In the genomic region with DNA sequence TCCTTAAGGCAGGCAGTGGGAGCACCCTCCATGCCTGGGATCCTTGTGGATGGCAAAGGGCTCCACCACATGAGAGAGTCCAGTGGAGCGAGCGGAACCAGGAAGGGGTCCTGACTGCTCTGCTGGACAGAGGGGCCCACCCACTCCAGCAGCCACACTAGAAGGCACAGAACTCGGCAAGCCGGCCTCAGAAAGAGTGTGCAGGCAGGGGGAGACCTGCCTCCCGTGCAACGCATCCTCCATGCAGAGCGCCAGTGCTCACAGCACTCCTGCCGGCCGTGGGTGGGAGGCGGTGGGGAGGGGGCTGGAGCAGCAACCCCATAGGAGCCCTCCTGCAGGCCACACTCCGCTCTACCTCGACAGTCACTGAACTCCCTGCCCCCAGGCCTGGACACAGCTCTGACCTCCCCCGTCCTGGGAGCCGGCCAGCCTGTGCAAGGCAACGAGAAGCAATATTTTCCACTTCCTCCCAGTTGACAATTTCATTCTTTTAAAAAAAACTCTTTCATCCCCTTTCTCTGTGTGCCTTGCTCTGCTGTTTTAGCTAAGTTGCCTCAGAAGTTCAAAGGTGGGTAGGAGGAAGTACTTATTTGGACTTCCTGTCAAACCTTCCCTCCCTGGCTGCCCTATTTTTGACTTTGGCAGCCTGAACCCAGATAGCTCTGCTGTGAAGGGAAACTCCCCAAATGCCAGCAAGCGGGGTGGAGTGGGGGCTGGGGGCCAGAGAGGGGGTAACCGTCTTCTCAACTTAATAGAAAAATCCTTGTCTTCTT, we compare ENCODE assay signal across 8 cellular contexts. TPM values are rescaled to one million over a fixed set of nuclear protein-coding genes. Genes with fewer than 3 reads are reported as not detected.
DNase-seq lines count a peak whose midpoint lies in the region; ATAC-seq and TF ChIP-seq lines count a peak whose summit lies in the region.

No MANE protein-coding gene starts in this region.

- TF ChIP-seq CTCF in esophagus muscularis mucosa (IDR thresholded peaks at IDR 0.05) = no peak

- WGBS in esophagus muscularis mucosa = 37% methylated on average over 15 of the region's 17 CpGs

- H3K9ac ChIP-seq in BLaER1 = peak overlapping the region; percentile 11; the same call in 1 of the 2 replicates

- no peaks in the 10 kb centered on the region for H3K36me3 ChIP-seq in BLaER1
- no peaks in the 10 kb centered on the region for H3K36me3 ChIP-seq in esophagus muscularis mucosa

- H3K4me1 ChIP-seq in BLaER1 (peaks cover 100% of the 10 kb centered on the region), esophagus muscularis mucosa (peaks cover 22 to 36% (median 28%) of the 10 kb centered on the region in 4 donors)

- H3K27ac ChIP-seq in BLaER1 = peak overlapping the region; percentile 58
- peak overlapping the region in 2 of 4 donors; percentile 26 to 40 for H3K27ac ChIP-seq in esophagus muscularis mucosa (replicated peaks in 1 of 4)

- no peak for TF ChIP-seq EP300 in esophagus muscularis mucosa (IDR thresholded peaks at IDR 0.05)

- TF ChIP-seq POLR2A in esophagus muscularis mucosa (IDR thresholded peaks at IDR 0.05; ENCODE audit: low read depth) = no peak

- DNase-seq in activated CD4-positive, alpha-beta T cell treated with anti-CD3 and anti-CD28 coated beads, Interleukin-2, amount 50 U/mL, for 48 hours = peak; percentile 55 to 61
- peak; percentile 33 for DNase-seq in globus pallidus (ENCODE audit: low spot score)
- DNase-seq in stimulated activated CD8-positive, alpha-beta memory T cell treated with anti-CD3 and anti-CD28 coated beads, Interleukin-12 subunit alpha, Interleukin-12 subunit beta, amount 100 ng/mL, for 1 hour (ENCODE audit: low read depth) = peak; percentile 46
- no peak for DNase-seq in NCI-H1930 (lab: John Stamatoyannopoulos, UW)
- no peak for DNase-seq in esophagus muscularis mucosa (ENCODE audit: extremely low spot score)

- no peaks in the 10 kb centered on the region for H3K27me3 ChIP-seq in BLaER1
- H3K27me3 ChIP-seq in esophagus muscularis mucosa = no peaks in the 10 kb centered on the region

- no peaks in the 10 kb centered on the region for H4K20me1 ChIP-seq in BLaER1

- H3K4me2 ChIP-seq in BLaER1 = peak overlapping the region; percentile 96

- H3K9me3 ChIP-seq in BLaER1 (no peaks in the 10 kb centered on the region), esophagus muscularis mucosa (no peaks in the 10 kb centered on the region)

- peak overlapping the region; percentile 46 for H3K4me3 ChIP-seq in BLaER1
- no peak overlapping the region for H3K4me3 ChIP-seq in esophagus muscularis mucosa

- ATAC-seq in GM21367 (IDR thresholded peaks at IDR 0.05; ENCODE audit: unreplicated experiment) (peak; percentile 87), HG03575 (IDR thresholded peaks at IDR 0.05; ENCODE audit: extremely low read depth, insufficient number of reproducible peaks, low FRiP score, unreplicated experiment) (peak; percentile 40)

- intact Hi-C loops in esophagus muscularis mucosa (cut with DNase I) = no loop called here

RNA-seq across cellular contexts. Expression of a gene that starts 5.3 kb away (rescaled TPM):
- 10 to 100 TPM in 2 of 4 donors, 1 to 10 TPM in 2; 6.8 to 20.4 (median 9.0) TPM for total RNA-seq in esophagus muscularis mucosa

Comparison
In these comparisons a context has a peak if more than half of its experiments do, and no peak if none do; other contexts are left out.
1. DNase-seq: peak in activated CD4-positive, alpha-beta T cell treated with anti-CD3 and anti-CD28 coated beads, Interleukin-2, amount 50 U/mL, for 48 hours (2 of 2), globus pallidus (single experiment) and stimulated activated CD8-positive, alpha-beta memory T cell treated with anti-CD3 and anti-CD28 coated beads, Interleukin-12 subunit alpha, Interleukin-12 subunit beta, amount 100 ng/mL, for 1 hour (single experiment); none in NCI-H1930 (0 of 2) and esophagus muscularis mucosa (single experiment).